ENCODE assay signal across 9 cellular contexts in genomic region chr20:1388706-1389483, GRCh38. TPM values are rescaled to one million over a fixed set of nuclear protein-coding genes. Genes with fewer than 3 reads are reported as not detected.
A peak's percentile ranks its signal among the peaks of the same experiment; 100 is the strongest.
DNase-seq lines count a peak whose midpoint lies in the region; ATAC-seq and TF ChIP-seq lines count a peak whose summit lies in the region.
"Had no signal": no experiment of that assay in that cellular context is flagged by ENCODE, and none has a peak within 500 bp of the region (broad histone marks: within the 10 kb centered on the region; RNA-seq: fewer than 3 reads in every experiment).

No MANE protein-coding gene starts in this region.

- no peak overlapping the region for H3K9ac ChIP-seq in H9 (ENCODE audit: extremely low read depth, insufficient read length, low read length)
- H3K9ac ChIP-seq in skeletal muscle satellite cell (ENCODE audit: low read depth, low read length): peak overlapping the region; percentile 41
- H3K9ac ChIP-seq in MM.1S (ENCODE audit: low read length): no peak overlapping the region

- no peaks in the 10 kb centered on the region for H3K27me3 ChIP-seq in H9 (ENCODE audit: insufficient read depth, low read length)
- no peaks in the 10 kb centered on the region for H3K27me3 ChIP-seq in RWPE2 (ENCODE audit: insufficient read depth, poor library complexity, severe bottlenecking)
- H3K27me3 ChIP-seq in skeletal muscle satellite cell (ENCODE audit: control insufficient read depth, insufficient read depth, low read length): no peaks in the 10 kb centered on the region
- H3K27me3 ChIP-seq in MM.1S (replicated peaks; ENCODE audit: insufficient read depth, low read length): no peaks in the 10 kb centered on the region

- H2BK5ac ChIP-seq in H9 (ENCODE audit: insufficient read length, low read length): no peak overlapping the region

- H3K9me3 ChIP-seq in H9 (ENCODE audit: control insufficient read depth, low read depth, low read length) (no peaks in the 10 kb centered on the region), RWPE2 (ENCODE audit: severe bottlenecking) (no peaks in the 10 kb centered on the region), skeletal muscle satellite cell (replicated peaks; ENCODE audit: low read length) (no peaks in the 10 kb centered on the region), MM.1S (replicated peaks; ENCODE audit: insufficient read depth, low read length) (no peaks in the 10 kb centered on the region)

- H3K4me1 Mint-ChIP-seq in H9 (peaks cover 32 to 40% of the 10 kb centered on the region in 2 experiments), endothelial cell (ENCODE audit: unreplicated experiment) (peaks cover 79% of the 10 kb centered on the region)

- no peak overlapping the region for H3K27ac ChIP-seq in H9 (ENCODE audit: insufficient read length, low read depth, low read length)
- H3K27ac ChIP-seq in RWPE2 (ENCODE audit: poor library complexity, severe bottlenecking): peak overlapping the region; percentile 67
- H3K27ac ChIP-seq in MM.1S (ENCODE audit: low read length): no peak overlapping the region

- H3K27me3 Mint-ChIP-seq in H9 (ENCODE audit: low read depth) (peaks cover 3% of the 10 kb centered on the region), endothelial cell (ENCODE audit: unreplicated experiment) (peaks cover 15% of the 10 kb centered on the region)

- peaks cover 6% of the 10 kb centered on the region for H4K20me1 ChIP-seq in H9 (ENCODE audit: control insufficient read depth, insufficient read depth, insufficient read length)
- H4K20me1 ChIP-seq in MM.1S (ENCODE audit: insufficient read depth, low read length): peaks cover 34% of the 10 kb centered on the region

- H3K9me2 ChIP-seq in MM.1S (replicated peaks; ENCODE audit: insufficient read depth, low read length): no peaks in the 10 kb centered on the region

- peaks cover 19% of the 10 kb centered on the region; the same call in 1 of the 2 replicates for H3K4me1 ChIP-seq in H9 (ENCODE audit: insufficient read depth, low read length)
- H3K4me1 ChIP-seq in RWPE2 (ENCODE audit: insufficient read depth, poor library complexity, severe bottlenecking): peaks cover 19% of the 10 kb centered on the region
- H3K4me1 ChIP-seq in skeletal muscle satellite cell (ENCODE audit: control insufficient read depth, insufficient read depth, low read length): peaks cover 45% of the 10 kb centered on the region
- peaks cover 14% of the 10 kb centered on the region; the same call in 1 of the 2 replicates for H3K4me1 ChIP-seq in MM.1S (ENCODE audit: low read length)

- DNase-seq in H9 (no peak), RWPE2 (ENCODE audit: low spot score) (no peak), endothelial cell (ENCODE audit: low spot score) (no peak), NCI-H1105 treated with DMSO at 0.1 percent for 48 hours (lab: John Stamatoyannopoulos, UW) (no peak), T-helper 9 cell (no peak), GM13976 (ENCODE audit: low spot score) (no peak), MM.1S (no peak)
- DNase-seq: stimulated activated CD4-positive, alpha-beta T cell treated with anti-CD3 and anti-CD28 coated beads, Interleukin-4, amount 100 ng/mL, for 4 hours had no signal

- no peak overlapping the region for H2BK20ac ChIP-seq in H9 (ENCODE audit: low read depth, low read length, poor library complexity, severe bottlenecking)

- no peak overlapping the region for H3K4ac ChIP-seq in H9 (ENCODE audit: low read depth, low read length)

- H4K5ac ChIP-seq in H9 (ENCODE audit: insufficient read length, low read depth, low read length): no peak overlapping the region

- H3K56ac ChIP-seq in H9 (ENCODE audit: insufficient read length, low read depth, low read length): no peak overlapping the region

- peaks cover 13% of the 10 kb centered on the region for H3K23me2 ChIP-seq in H9 (ENCODE audit: insufficient read length, low read depth, low read length, poor library complexity, severe bottlenecking)

- H2BK15ac ChIP-seq in H9 (ENCODE audit: low read depth, low read length): no peak overlapping the region

- H3K79me2 ChIP-seq in H9 (ENCODE audit: insufficient read depth, low read length) (peaks cover 50% of the 10 kb centered on the region; the same call in 1 of the 2 replicates), MM.1S (ENCODE audit: low read length) (peaks cover 86% of the 10 kb centered on the region)

- H3K4me2 ChIP-seq in H9 (ENCODE audit: insufficient read depth, insufficient read length, low read length) (no peak overlapping the region), skeletal muscle satellite cell (ENCODE audit: low read length) (peak overlapping the region; percentile 75), MM.1S (ENCODE audit: low read depth, low read length) (no peak overlapping the region)

- in situ Hi-C loops in GM13976 (cut with MboI; ENCODE audit: low sequenced_read_pairs, unreplicated experiment): no loop called here

- H3K27ac Mint-ChIP-seq in H9 (peak overlapping the region in 2 of 3 experiments; percentile 45 to 81; a peak in 4 of 7 replicates), endothelial cell (ENCODE audit: unreplicated experiment) (peak overlapping the region; percentile 79)

- no peak overlapping the region for H2BK12ac ChIP-seq in H9 (ENCODE audit: insufficient read length, low read depth, low read length)

- H3K79me1 ChIP-seq in H9 (ENCODE audit: insufficient read depth, low read depth, low read length, poor library complexity, severe bottlenecking): peaks cover 20% of the 10 kb centered on the region

- H3K36me3 ChIP-seq in RWPE2 (ENCODE audit: low read depth) (peaks cover 48% of the 10 kb centered on the region), skeletal muscle satellite cell (ENCODE audit: insufficient read depth, low read length) (peaks cover 44% of the 10 kb centered on the region), MM.1S (replicated peaks; ENCODE audit: insufficient read depth, low read length) (no peaks in the 10 kb centered on the region)

- H2BK120ac ChIP-seq in H9 (ENCODE audit: low read depth, low read length, poor library complexity, severe bottlenecking): no peak overlapping the region

- H3K4me3 ChIP-seq in RWPE2 (ENCODE audit: severe bottlenecking): no peak overlapping the region
- H3K4me3 ChIP-seq in skeletal muscle satellite cell (ENCODE audit: low read length): peak overlapping the region; percentile 47
- H3K4me3 ChIP-seq in MM.1S (ENCODE audit: low read length): no peak overlapping the region

- no peaks in the 10 kb centered on the region for H3F3A ChIP-seq in MM.1S (ENCODE audit: insufficient read depth, low read length)

- no peak overlapping the region for H3K14ac ChIP-seq in H9 (ENCODE audit: insufficient read depth, low read length)

- no CpG with 5 or more reads among the region's 11 CpGs for WGBS in H9 (ENCODE audit: extremely low coverage, insufficient read length, low lambda C conversion rate)

- ATAC-seq in RWPE2 (ENCODE audit: low read depth): no peak

- H3K23ac ChIP-seq in H9 (ENCODE audit: insufficient read length, low read depth, low read length): no peak overlapping the region

- no peak overlapping the region for H3K18ac ChIP-seq in H9 (ENCODE audit: insufficient read length, low read depth, low read length)

- H3T11ph ChIP-seq in H9 (ENCODE audit: low read length): no peak overlapping the region

- H4K91ac ChIP-seq in H9 (ENCODE audit: insufficient read length, low read depth, low read length): no peak overlapping the region

- peaks cover 3 to 5% (median 3%) of the 10 kb centered on the region in 3 experiments; a peak in 4 of 7 replicates for H3K36me3 Mint-ChIP-seq in H9 (ENCODE audit: insufficient read depth in 1 of 3, low read depth in 3 of 3)
- H3K36me3 Mint-ChIP-seq in endothelial cell (ENCODE audit: low read depth, unreplicated experiment): peaks cover 47% of the 10 kb centered on the region

- H2AFZ ChIP-seq in H9 (ENCODE audit: low read length): no peak overlapping the region
- no peak overlapping the region for H2AFZ ChIP-seq in MM.1S (ENCODE audit: low read length)

- H3K4me3 Mint-ChIP-seq in H9 (peak overlapping the region in 1 of 2 experiments; percentile 55; a peak in 3 of 5 replicates), endothelial cell (ENCODE audit: unreplicated experiment) (peak overlapping the region; percentile 97)

- no peaks in the 10 kb centered on the region for H3K9me3 Mint-ChIP-seq in H9
- no peaks in the 10 kb centered on the region for H3K9me3 Mint-ChIP-seq in endothelial cell (ENCODE audit: unreplicated experiment)

- TF ChIP-seq CTCF in H9 (conservative IDR thresholded peaks at IDR 0.05) (no peak), RWPE2 (IDR thresholded peaks at IDR 0.05; ENCODE audit: poor library complexity, severe bottlenecking) (no peak), endothelial cell (IDR thresholded peaks at IDR 0.05; ENCODE audit: unreplicated experiment) (no peak), GM13976 (IDR thresholded peaks at IDR 0.05; ENCODE audit: borderline replicate concordance, control extremely low read depth, extremely low read depth, insufficient read depth, missing control alignments) (no peak), MM.1S (IDR thresholded peaks at IDR 0.05; ENCODE audit: low read length) (no peak)

- no peak overlapping the region for H2AK5ac ChIP-seq in H9 (ENCODE audit: insufficient read length, low read length)

- no peak overlapping the region for H4K8ac ChIP-seq in H9 (replicated peaks; ENCODE audit: insufficient read length, low read depth, low read length)

RNA-seq across cellular contexts. Expression of gene FKBP1A, which starts 4.0 kb away (rescaled TPM):
- total RNA-seq in H9 (2021) (196 and 210 TPM in 2 replicates), endothelial cell (ENCODE audit: unreplicated experiment) (952 TPM)
- 203 and 233 TPM in 2 replicates for total RNA-seq in skeletal muscle satellite cell (2012; rRNA removed)

RNA-seq across cellular contexts. Expression of gene SDCBP2, which starts 60.0 kb away (rescaled TPM):
- 1.9 and 3.1 TPM in 2 replicates for total RNA-seq in H9 (2021)
- total RNA-seq in endothelial cell (ENCODE audit: unreplicated experiment): 10.1 TPM
- 0.76 and 1.7 TPM in 2 replicates for total RNA-seq in skeletal muscle satellite cell (2012; rRNA removed)
